26 cellular contexts compared by ENCODE assay signal in genomic region chr4:145976680-145977079, GRCh38.
"Had no signal": no experiment of that assay in that cellular context is flagged by ENCODE, and none has a peak within 500 bp of the region (broad histone marks: within the 10 kb centered on the region; RNA-seq: fewer than 3 reads in every experiment).

No MANE protein-coding gene starts in this region.

- H3K27me3 ChIP-seq: colonic mucosa, esophagus muscularis mucosa, esophagus squamous epithelium, gastrocnemius medialis, gastroesophageal sphincter, heart left ventricle, heart right ventricle, hepatocyte had no signal

- H3K79me2 ChIP-seq: hepatocyte had no signal

- ATAC-seq: effector memory CD8-positive, alpha-beta T cell; esophagus mucosa; foreskin keratinocyte; gastrocnemius medialis; gastroesophageal sphincter; heart left ventricle; heart right ventricle had no signal

- H3K9me3 ChIP-seq: colonic mucosa, esophagus muscularis mucosa, esophagus squamous epithelium, gastrocnemius medialis, gastroesophageal sphincter, heart left ventricle had no signal

- H3K4me1 ChIP-seq: colonic mucosa, esophagus muscularis mucosa, esophagus squamous epithelium, foreskin keratinocyte, gastrocnemius medialis, gastroesophageal sphincter had no signal

- H3K4me3 ChIP-seq: colonic mucosa, coronary artery, dorsolateral prefrontal cortex, esophagus muscularis mucosa, esophagus squamous epithelium, gastrocnemius medialis, gastroesophageal sphincter, heart left ventricle, heart right ventricle, hepatocyte had no signal

- DNase-seq: colonic mucosa; cortex of kidney; dermis blood vessel endothelial cell; dorsolateral prefrontal cortex; effector CD4-positive, alpha-beta T cell; effector CD8-positive, alpha-beta T cell; effector memory CD4-positive, alpha-beta T cell; effector memory CD8-positive, alpha-beta T cell; endodermal cell; erythroblast; esophagus squamous epithelium; foreskin fibroblast; foreskin keratinocyte; foreskin melanocyte; gastrocnemius medialis; glutamatergic neuron; head of caudate nucleus; heart left ventricle; heart right ventricle had no signal

- H3K36me3 ChIP-seq: colonic mucosa, esophagus muscularis mucosa, esophagus squamous epithelium, gastrocnemius medialis, gastroesophageal sphincter, heart left ventricle, heart right ventricle had no signal

- H3K4me2 ChIP-seq: hepatocyte had no signal

- H3K4me3 Mint-ChIP-seq: dendritic cell treated with granulocyte-macrophage colony-stimulating factor and Interleukin-4, amounts not matched to agents 40 ng/mL and 50 ng/mL, for 4 days; effector memory CD8-positive, alpha-beta T cell; endodermal cell had no signal

- H2AFZ ChIP-seq: hepatocyte had no signal

- H3K27ac ChIP-seq: colonic mucosa, coronary artery, dorsolateral prefrontal cortex, epithelial cell of prostate, esophagus muscularis mucosa, esophagus squamous epithelium, foreskin keratinocyte, gastrocnemius medialis, gastroesophageal sphincter, heart left ventricle, heart right ventricle, hepatocyte had no signal

- H3K27ac Mint-ChIP-seq: dendritic cell treated with granulocyte-macrophage colony-stimulating factor and Interleukin-4, amounts not matched to agents 40 ng/mL and 50 ng/mL, for 4 days; effector memory CD8-positive, alpha-beta T cell; endodermal cell had no signal

- H3K9me3 Mint-ChIP-seq: dendritic cell treated with granulocyte-macrophage colony-stimulating factor and Interleukin-4, amounts not matched to agents 40 ng/mL and 50 ng/mL, for 4 days; effector memory CD8-positive, alpha-beta T cell; endodermal cell had no signal
